1 cellular context compared by ENCODE assay signal in the genomic region with DNA sequence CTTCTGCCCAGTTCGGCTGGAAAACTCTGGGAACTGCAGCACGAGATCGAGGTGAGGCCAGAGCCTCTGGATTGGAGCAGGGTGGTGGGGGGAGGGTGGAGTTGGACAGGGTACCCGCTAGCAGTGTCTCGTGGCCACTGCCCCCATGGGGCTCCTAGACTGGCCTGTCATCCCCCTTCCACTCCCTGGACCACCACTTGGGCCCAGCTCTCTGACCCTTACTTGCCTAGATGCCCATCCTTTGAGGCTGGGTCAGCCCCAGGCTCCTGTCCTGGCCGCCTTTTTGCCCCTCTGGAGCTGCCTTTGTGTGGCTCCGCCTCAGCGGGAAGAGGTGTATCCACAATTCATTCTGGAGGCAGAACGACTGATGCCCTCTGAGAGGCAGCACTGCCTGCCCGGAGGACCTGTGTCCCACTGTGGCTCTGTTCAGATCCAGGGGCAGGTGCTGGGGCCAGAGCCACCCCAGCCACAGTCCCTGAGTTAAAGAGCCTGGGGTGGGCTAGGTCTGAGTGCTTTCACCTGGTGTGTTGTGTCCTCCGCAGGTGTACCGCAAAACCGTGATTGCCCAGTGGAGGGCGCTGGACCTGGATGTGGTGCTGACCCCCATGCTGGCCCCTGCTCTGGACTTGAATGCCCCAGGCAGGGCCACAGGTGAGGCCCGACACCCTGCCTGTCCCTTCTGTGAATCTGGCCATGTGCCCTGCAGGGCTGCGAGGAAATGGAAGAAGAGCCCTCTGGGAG.
TF ChIP-seq lines count a peak whose summit lies in the region.

No MANE protein-coding gene starts in this region.

TF ChIP-seq in K562, 482 proteins besides CTCF, POLR2A, EP300 and RAD21:
- TF ChIP-seq ZBTB7A (IDR thresholded peaks at IDR 0.05; ENCODE audit: borderline replicate concordance, control insufficient read depth, low read depth, low read length) = peak; percentile 67; the same call in 1 of the 2 replicates
- no peak for TF ChIP-seq CC2D1A (IDR thresholded peaks at IDR 0.05)
- TF ChIP-seq MAX (CRISPR knock-in tag; IDR thresholded peaks at IDR 0.05) = peak; percentile 13; the same call in 1 of the 2 replicates
- TF ChIP-seq RBM14 (IDR thresholded peaks at IDR 0.05; ENCODE audit: borderline replicate concordance, insufficient read depth, low read depth, low read length) = no peak
- TF ChIP-seq CTCFL (IDR thresholded peaks at IDR 0.05; ENCODE audit: borderline replicate concordance, insufficient read depth, low read depth, low read length, poor library complexity, severe bottlenecking) = peak; percentile 12
- TF ChIP-seq SMC3 (conservative IDR thresholded peaks at IDR 0.05; ENCODE audit: insufficient read depth, low read depth, low read length) = peak; percentile 28; the same call in 1 of the 2 replicates
- TF ChIP-seq BCOR (IDR thresholded peaks at IDR 0.05) = no peak
- 0 out of 2 replicates have a peak, but pooled peaks have one; percentile 16 for TF ChIP-seq RB1 (IDR thresholded peaks at IDR 0.05; ENCODE audit: low read depth)
- TF ChIP-seq ZNF224 (CRISPR knock-in tag; IDR thresholded peaks at IDR 0.05) = no peak
- TF ChIP-seq TRIM25 (IDR thresholded peaks at IDR 0.05; ENCODE audit: borderline replicate concordance) = no peak
